Comparison of ENCODE assay signal across 7 cellular contexts in the genomic region with DNA sequence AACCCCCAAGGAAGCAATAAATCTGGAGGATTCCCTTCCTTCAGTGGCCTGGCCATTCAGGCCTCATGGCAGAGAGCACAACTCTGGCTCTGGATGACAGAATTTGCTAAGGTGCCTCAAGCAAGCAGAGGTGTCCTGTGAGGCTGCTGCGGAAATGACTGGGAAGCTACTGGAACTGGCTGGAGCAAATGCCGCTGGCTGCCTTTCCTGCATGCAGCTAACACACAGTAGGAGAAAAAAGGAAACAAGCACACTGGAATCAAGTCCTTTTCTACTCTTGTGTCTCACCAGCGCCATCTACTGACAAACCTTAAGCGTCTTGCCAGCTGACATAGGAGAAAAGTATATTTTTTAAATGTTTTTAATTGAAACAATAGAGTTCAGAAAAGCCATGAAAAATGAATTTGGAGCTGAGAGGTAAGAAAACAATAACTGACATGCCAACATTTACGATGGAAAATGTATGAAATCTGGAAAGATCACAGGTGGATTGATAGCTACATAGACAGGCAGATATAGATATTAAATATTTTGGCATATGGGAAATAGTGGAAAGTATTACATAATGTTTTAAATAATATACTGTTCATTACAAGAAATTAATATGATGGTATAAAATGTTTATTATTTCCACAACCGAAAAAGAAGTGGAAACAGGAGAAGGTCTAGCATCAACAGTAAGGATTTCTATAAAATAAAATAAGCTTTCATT.
A peak's percentile ranks its signal among the peaks of the same experiment; 100 is the strongest.
DNase-seq lines count a peak whose midpoint lies in the region; ATAC-seq and TF ChIP-seq lines count a peak whose summit lies in the region.

No MANE protein-coding gene starts in this region.

- H3K56ac ChIP-seq in mesendoderm (ENCODE audit: low read length) = no peak overlapping the region

- H3K4me3 ChIP-seq in choroid plexus epithelial cell (ENCODE audit: low read depth, low read length) (no peak overlapping the region), mesendoderm (ENCODE audit: low read length) (no peak overlapping the region)

- H2BK15ac ChIP-seq in mesendoderm (replicated peaks; ENCODE audit: low read depth) = no peak overlapping the region

- no CpG with 5 or more reads among the region's 6 CpGs for WGBS in mesendoderm (ENCODE audit: extremely low coverage, insufficient coverage, low lambda C conversion rate)

- H3K9ac ChIP-seq in mesendoderm (ENCODE audit: low read length) = no peak overlapping the region

- H2BK5ac ChIP-seq in mesendoderm (ENCODE audit: low read length) = no peak overlapping the region

- H2AK5ac ChIP-seq in mesendoderm (ENCODE audit: low read length) = no peak overlapping the region

- ATAC-seq in GM21619 (IDR thresholded peaks at IDR 0.05; ENCODE audit: unreplicated experiment) = peak; percentile 68

- no peaks in the 10 kb centered on the region for H3K79me2 ChIP-seq in mesendoderm (ENCODE audit: control insufficient read depth, insufficient read depth, low read length)

- peak overlapping the region; percentile 39 for H4K8ac ChIP-seq in mesendoderm (ENCODE audit: low read depth, low read length)

- no peak overlapping the region for H3K18ac ChIP-seq in mesendoderm (ENCODE audit: low read length)

- no peaks in the 10 kb centered on the region for H3K4me1 ChIP-seq in mesendoderm (ENCODE audit: control insufficient read depth, low read depth, low read length)

- no peak overlapping the region for H4K5ac ChIP-seq in mesendoderm (ENCODE audit: low read length)

- CTCF ChIA-PET in GM10248 (lab: Yijun Ruan, JAX) = interaction anchor here (0.8 to 2.4 kb wide), 17 partner anchors 8 to 970 kb away, joined by 3 to 22 read pairs (median 4); no protein-coding TSS in a partner anchor

- DNase-seq in GM10248 (ENCODE audit: extremely low spot score) (peak; percentile 15), OCI-M2 (lab: John Stamatoyannopoulos, UW; ENCODE audit: unreplicated experiment) (peak; percentile 70), choroid plexus epithelial cell (ENCODE audit: low read depth) (peak; percentile 80), mesendoderm (peak; percentile 99)
- no peak for DNase-seq in central memory CD4-positive, alpha-beta T cell

- H3K4ac ChIP-seq in mesendoderm (ENCODE audit: low read depth, low read length) = no peak overlapping the region

- TF ChIP-seq CTCF in GM10248 (IDR thresholded peaks at IDR 0.05; ENCODE audit: control extremely low read depth, extremely low read depth, low read depth, missing control alignments) (peak; percentile 70), LNCAP (IDR thresholded peaks at IDR 0.05) (peak; percentile 84), choroid plexus epithelial cell (conservative IDR thresholded peaks at IDR 0.05; ENCODE audit: low read depth, low read length) (peak; percentile 78)

- no peak overlapping the region for H3K23ac ChIP-seq in mesendoderm (ENCODE audit: low read length)

- no peaks in the 10 kb centered on the region for H3K36me3 ChIP-seq in mesendoderm (ENCODE audit: control insufficient read depth, insufficient read depth, low read length)

- H2BK120ac ChIP-seq in mesendoderm (ENCODE audit: low read depth, low read length) = no peak overlapping the region

- no peak overlapping the region for H3K4me2 ChIP-seq in mesendoderm (ENCODE audit: low read length)

- H3K79me1 ChIP-seq in mesendoderm (ENCODE audit: low read length) = no peaks in the 10 kb centered on the region

- POLR2A ChIA-PET in GM10248 (lab: Yijun Ruan, JAX) = no interaction called here

- H3K27me3 ChIP-seq in mesendoderm (ENCODE audit: insufficient read depth, low read length, poor library complexity) = no peaks in the 10 kb centered on the region

- H3K27ac ChIP-seq in mesendoderm (ENCODE audit: low read depth, low read length) = peak overlapping the region; percentile 45
